Comparison of ENCODE assay signal across 6 cellular contexts in the genomic region with DNA sequence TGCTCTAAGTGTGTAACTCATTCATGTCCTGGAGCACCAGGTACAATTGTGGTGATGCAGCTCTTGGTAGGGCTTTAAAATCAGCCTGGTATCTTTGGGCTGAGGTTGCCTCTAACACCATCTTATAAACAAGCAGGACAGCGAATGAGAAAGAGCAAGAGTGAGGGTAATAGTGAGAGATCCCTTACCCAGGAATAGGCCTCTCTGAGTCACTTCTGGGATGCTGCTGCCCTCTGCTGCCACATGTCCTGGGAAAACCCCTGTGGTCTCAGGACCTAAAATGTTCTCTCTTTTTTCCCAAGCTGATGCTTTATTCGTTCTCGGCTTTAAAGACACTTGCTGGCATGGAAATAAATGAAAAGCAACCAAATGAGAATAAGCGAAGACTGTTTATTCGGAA. TPM values are rescaled to one million over a fixed set of nuclear protein-coding genes. Genes with fewer than 3 reads are reported as not detected.
"Had no signal": no experiment of that assay in that cellular context is flagged by ENCODE, and none has a peak within 500 bp of the region (broad histone marks: within the 10 kb centered on the region; RNA-seq: fewer than 3 reads in every experiment).

No MANE protein-coding gene starts in this region.

RNA-seq across cellular contexts. Expression of gene TCP11X1, which starts 7.2 kb away (rescaled TPM):
- total RNA-seq: HepG2, IMR-90, NCI-H460, Right ventricle myocardium inferior, SJCRH30 had no signal
- polyA plus RNA-seq: HepG2, IMR-90 had no signal

RNA-seq across cellular contexts. Expression of gene NXF2, which starts 39.0 kb away (rescaled TPM):
- total RNA-seq: HepG2, IMR-90, NCI-H460, Right ventricle myocardium inferior, SJCRH30 had no signal
- polyA plus RNA-seq: HepG2, IMR-90 had no signal

RNA-seq across cellular contexts. Expression of gene BEX5, which starts 52.2 kb away (rescaled TPM):
- total RNA-seq: HepG2, HT1080, IMR-90, SJCRH30 had no signal
- polyA plus RNA-seq: HepG2, IMR-90 had no signal
